In the genomic region with DNA sequence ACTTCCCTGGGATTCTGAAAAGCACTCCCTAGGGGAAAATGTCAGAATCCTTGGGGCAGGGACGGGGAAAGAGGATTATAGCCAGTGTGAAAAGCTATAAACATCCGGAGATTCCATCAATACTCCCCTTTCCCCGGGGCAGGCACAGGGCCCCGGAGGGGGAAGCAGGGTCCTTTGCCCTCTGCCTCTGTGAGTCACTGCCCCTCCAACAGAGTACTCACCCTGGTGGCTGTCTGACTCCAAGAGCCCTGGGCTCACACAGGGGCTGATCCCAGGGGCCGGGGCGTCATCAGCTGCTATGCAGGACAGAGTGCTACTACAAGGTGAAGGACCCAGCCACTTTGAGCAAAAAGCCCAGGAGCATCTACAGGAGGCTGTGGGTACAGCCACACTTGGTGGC, we compare ENCODE assay signal across 25 cellular contexts.
DNase-seq lines count a peak whose midpoint lies in the region; ATAC-seq and TF ChIP-seq lines count a peak whose summit lies in the region.
"Had no signal": no experiment of that assay in that cellular context is flagged by ENCODE, and none has a peak within 500 bp of the region (broad histone marks: within the 10 kb centered on the region; RNA-seq: fewer than 3 reads in every experiment).

No MANE protein-coding gene starts in this region.

- intact Hi-C loops in spleen (cut with DNase I; ENCODE audit: low total_unique reads): no loop called here

- no peak for TF ChIP-seq POLR2A in spleen (IDR thresholded peaks at IDR 0.05)

- no peak overlapping the region for H3K27ac Mint-ChIP-seq in activated naive CD8-positive, alpha-beta T cell treated with anti-CD3 and anti-CD28 coated beads, Interleukin-2, amount 50 U/mL, for 24 hours
- H3K27ac Mint-ChIP-seq in activated naive CD8-positive, alpha-beta T cell treated with anti-CD3 and anti-CD28 coated beads for 36 hours: no peak overlapping the region
- no peak overlapping the region for H3K27ac Mint-ChIP-seq in WTC11
- H3K27ac Mint-ChIP-seq: activated CD4-positive, alpha-beta T cell treated with anti-CD3 and anti-CD28 coated beads, Interleukin-2, amount 10 ng/mL, durations not matched to agents 24 days and 14 days; activated naive CD8-positive, alpha-beta T cell treated with anti-CD3 and anti-CD28 coated beads, Interleukin-2, amount 10 ng/mL, durations not matched to agents 7 days and 5 days; activated T-helper 2 cell treated with anti-CD3 and anti-CD28 coated beads, Interferon-gamma antibody, Interleukin-2, Interleukin-4, amounts not matched to agents 10 μg/mL and 5 μg/mL and 100 μg/mL, durations not matched to agents 14 hours and 24 hours and 36 hours; effector memory CD8-positive, alpha-beta T cell; naive thymus-derived CD8-positive, alpha-beta T cell; T-helper 17 cell; type B pancreatic cell had no signal

- H3K36me3 ChIP-seq in spleen: no peaks in the 10 kb centered on the region
- H3K36me3 ChIP-seq: esophagus squamous epithelium, gastroesophageal sphincter had no signal

- no peak overlapping the region for H3K4me3 ChIP-seq in spleen
- H3K4me3 ChIP-seq: body of pancreas, esophagus squamous epithelium, gastroesophageal sphincter had no signal

- no peaks in the 10 kb centered on the region for H3K4me1 ChIP-seq in spleen
- H3K4me1 ChIP-seq: body of pancreas, esophagus squamous epithelium, gastroesophageal sphincter, parathyroid adenoma had no signal

- peaks cover 0 to 83% (median 13%) of the 10 kb centered on the region in 7 donors for H3K27me3 ChIP-seq in spleen (replicated peaks in 1 of 7)
- H3K27me3 ChIP-seq: body of pancreas had no signal

- CTCF ChIA-PET in WTC11 (lab: Charles Lee): interaction anchor here (0.6 to 2.8 kb wide), 5 partner anchors 15 to 352 kb away, joined by 3 to 14 read pairs (median 4); no protein-coding TSS in a partner anchor

- H3K36me3 Mint-ChIP-seq in activated naive CD8-positive, alpha-beta T cell treated with anti-CD3 and anti-CD28 coated beads, Interleukin-2, amount 50 U/mL, for 24 hours (ENCODE audit: low read depth): no peaks in the 10 kb centered on the region
- H3K36me3 Mint-ChIP-seq in activated naive CD8-positive, alpha-beta T cell treated with anti-CD3 and anti-CD28 coated beads for 36 hours: no peaks in the 10 kb centered on the region
- H3K36me3 Mint-ChIP-seq in WTC11: no peaks in the 10 kb centered on the region
- H3K36me3 Mint-ChIP-seq: activated naive CD8-positive, alpha-beta T cell treated with anti-CD3 and anti-CD28 coated beads, Interleukin-2, amount 10 ng/mL, durations not matched to agents 7 days and 5 days; naive thymus-derived CD8-positive, alpha-beta T cell; type B pancreatic cell had no signal

- peaks cover 45% of the 10 kb centered on the region for H3K27me3 Mint-ChIP-seq in activated naive CD8-positive, alpha-beta T cell treated with anti-CD3 and anti-CD28 coated beads, Interleukin-2, amount 50 U/mL, for 24 hours
- peaks cover 41% of the 10 kb centered on the region for H3K27me3 Mint-ChIP-seq in activated naive CD8-positive, alpha-beta T cell treated with anti-CD3 and anti-CD28 coated beads for 36 hours
- H3K27me3 Mint-ChIP-seq in WTC11 (ENCODE audit: low read depth): peaks cover 8% of the 10 kb centered on the region

- POLR2A ChIA-PET in WTC11 (lab: Charles Lee): no interaction called here

- TF ChIP-seq CTCF in WTC11 (IDR thresholded peaks at IDR 0.05) (no peak), spleen (IDR thresholded peaks at IDR 0.05 in 8 of 11, conservative IDR thresholded peaks at IDR 0.05 in 3 of 11) (no peak)

- H3K27ac ChIP-seq in spleen: no peak overlapping the region
- H3K27ac ChIP-seq: body of pancreas, esophagus squamous epithelium, gastroesophageal sphincter, parathyroid adenoma had no signal

- no peak for DNase-seq in activated naive CD8-positive, alpha-beta T cell treated with anti-CD3 and anti-CD28 coated beads, Interleukin-2, amount 50 U/mL, for 24 hours
- no peak for DNase-seq in activated naive CD8-positive, alpha-beta T cell treated with anti-CD3 and anti-CD28 coated beads for 36 hours
- DNase-seq in WTC11 (ENCODE audit: low spot score) (no peak), islet precursor cell (peak; percentile 94), spleen (peak; percentile 69), H4 (ENCODE audit: low spot score) (no peak)
- DNase-seq: activated CD4-positive, alpha-beta T cell treated with anti-CD3 and anti-CD28 coated beads, Interleukin-2, amount 10 ng/mL, durations not matched to agents 24 days and 14 days; activated naive CD8-positive, alpha-beta T cell treated with anti-CD3 and anti-CD28 coated beads, Interleukin-2, amount 10 ng/mL, durations not matched to agents 7 days and 5 days; body of pancreas; effector memory CD8-positive, alpha-beta T cell; esophagus squamous epithelium; naive thymus-derived CD8-positive, alpha-beta T cell; NCI-H1092 treated with DMSO at 0.1 percent for 48 hours; NCI-H1930; NCI-H345; PC-3; SHP77; T-helper 17 cell had no signal

- no peaks in the 10 kb centered on the region for H3K9me3 ChIP-seq in spleen
- H3K9me3 ChIP-seq: body of pancreas, esophagus squamous epithelium, gastroesophageal sphincter had no signal

- peak; percentile 21 for ATAC-seq in activated naive CD8-positive, alpha-beta T cell treated with anti-CD3 and anti-CD28 coated beads, Interleukin-2, amount 50 U/mL, for 24 hours
- ATAC-seq in WTC11: peak; percentile 50
- ATAC-seq in GM21717 (IDR thresholded peaks at IDR 0.05; ENCODE audit: unreplicated experiment): no peak
- no peak for ATAC-seq in GM21423 (IDR thresholded peaks at IDR 0.05; ENCODE audit: unreplicated experiment)
- ATAC-seq: body of pancreas; effector memory CD8-positive, alpha-beta T cell; gastroesophageal sphincter; HCT116; naive thymus-derived CD8-positive, alpha-beta T cell; PC-3; T-helper 17 cell had no signal

- H3K9me3 Mint-ChIP-seq in activated naive CD8-positive, alpha-beta T cell treated with anti-CD3 and anti-CD28 coated beads, Interleukin-2, amount 50 U/mL, for 24 hours: no peaks in the 10 kb centered on the region
- no peaks in the 10 kb centered on the region for H3K9me3 Mint-ChIP-seq in activated naive CD8-positive, alpha-beta T cell treated with anti-CD3 and anti-CD28 coated beads for 36 hours
- no peaks in the 10 kb centered on the region for H3K9me3 Mint-ChIP-seq in WTC11
- H3K9me3 Mint-ChIP-seq: activated CD4-positive, alpha-beta T cell treated with anti-CD3 and anti-CD28 coated beads, Interleukin-2, amount 10 ng/mL, durations not matched to agents 24 days and 14 days; activated naive CD8-positive, alpha-beta T cell treated with anti-CD3 and anti-CD28 coated beads, Interleukin-2, amount 10 ng/mL, durations not matched to agents 7 days and 5 days; activated T-helper 2 cell treated with anti-CD3 and anti-CD28 coated beads, Interferon-gamma antibody, Interleukin-2, Interleukin-4, amounts not matched to agents 10 μg/mL and 5 μg/mL and 100 μg/mL, durations not matched to agents 14 hours and 24 hours and 36 hours; effector memory CD8-positive, alpha-beta T cell; type B pancreatic cell had no signal

- 25 to 40% (median 37%) methylated on average over 4 to 6 of the region's 6 CpGs for WGBS in spleen, 5 donors

- no peak overlapping the region for H3K4me3 Mint-ChIP-seq in activated naive CD8-positive, alpha-beta T cell treated with anti-CD3 and anti-CD28 coated beads, Interleukin-2, amount 50 U/mL, for 24 hours
- no peak overlapping the region for H3K4me3 Mint-ChIP-seq in activated naive CD8-positive, alpha-beta T cell treated with anti-CD3 and anti-CD28 coated beads for 36 hours
- H3K4me3 Mint-ChIP-seq in WTC11: no peak overlapping the region
- H3K4me3 Mint-ChIP-seq: activated CD4-positive, alpha-beta T cell treated with anti-CD3 and anti-CD28 coated beads, Interleukin-2, amount 10 ng/mL, durations not matched to agents 24 days and 14 days; activated naive CD8-positive, alpha-beta T cell treated with anti-CD3 and anti-CD28 coated beads, Interleukin-2, amount 10 ng/mL, durations not matched to agents 7 days and 5 days; effector memory CD8-positive, alpha-beta T cell; naive thymus-derived CD8-positive, alpha-beta T cell; T-helper 17 cell; type B pancreatic cell had no signal

- no peaks in the 10 kb centered on the region for H3K4me1 Mint-ChIP-seq in activated naive CD8-positive, alpha-beta T cell treated with anti-CD3 and anti-CD28 coated beads, Interleukin-2, amount 50 U/mL, for 24 hours
- H3K4me1 Mint-ChIP-seq in activated naive CD8-positive, alpha-beta T cell treated with anti-CD3 and anti-CD28 coated beads for 36 hours: no peaks in the 10 kb centered on the region
- peaks cover 42% of the 10 kb centered on the region for H3K4me1 Mint-ChIP-seq in WTC11
- H3K4me1 Mint-ChIP-seq: activated CD4-positive, alpha-beta T cell treated with anti-CD3 and anti-CD28 coated beads, Interleukin-2, amount 10 ng/mL, durations not matched to agents 24 days and 14 days; activated naive CD8-positive, alpha-beta T cell treated with anti-CD3 and anti-CD28 coated beads, Interleukin-2, amount 10 ng/mL, durations not matched to agents 7 days and 5 days had no signal

TF ChIP-seq in WTC11, 78 proteins besides CTCF, POLR2A, EP300 and RAD21 (continues in another document):
- no peak for TF ChIP-seq NR1H2 (CRISPR knock-in tag; IDR thresholded peaks at IDR 0.05)
- TF ChIP-seq, protein P1, sequence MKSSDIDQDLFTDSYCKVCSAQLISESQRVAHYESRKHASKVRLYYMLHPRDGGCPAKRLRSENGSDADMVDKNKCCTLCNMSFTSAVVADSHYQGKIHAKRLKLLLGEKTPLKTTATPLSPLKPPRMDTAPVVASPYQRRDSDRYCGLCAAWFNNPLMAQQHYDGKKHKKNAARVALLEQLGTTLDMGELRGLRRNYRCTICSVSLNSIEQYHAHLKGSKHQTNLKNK (CRISPR knock-in tag; IDR thresholded peaks at IDR 0.05): no peak
- no peak for TF ChIP-seq GRHL2 (CRISPR knock-in tag; IDR thresholded peaks at IDR 0.05; ENCODE audit: insufficient replicate concordance, severe bottlenecking)
- TF ChIP-seq, protein P2, sequence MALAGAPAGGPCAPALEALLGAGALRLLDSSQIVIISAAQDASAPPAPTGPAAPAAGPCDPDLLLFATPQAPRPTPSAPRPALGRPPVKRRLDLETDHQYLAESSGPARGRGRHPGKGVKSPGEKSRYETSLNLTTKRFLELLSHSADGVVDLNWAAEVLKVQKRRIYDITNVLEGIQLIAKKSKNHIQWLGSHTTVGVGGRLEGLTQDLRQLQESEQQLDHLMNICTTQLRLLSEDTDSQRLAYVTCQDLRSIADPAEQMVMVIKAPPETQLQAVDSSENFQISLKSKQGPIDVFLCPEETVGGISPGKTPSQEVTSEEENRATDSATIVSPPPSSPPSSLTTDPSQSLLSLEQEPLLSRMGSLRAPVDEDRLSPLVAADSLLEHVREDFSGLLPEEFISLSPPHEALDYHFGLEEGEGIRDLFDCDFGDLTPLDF (CRISPR knock-in tag; IDR thresholded peaks at IDR 0.05): no peak
- no peak for TF ChIP-seq TP53 (CRISPR knock-in tag; IDR thresholded peaks at IDR 0.05)
- no peak for TF ChIP-seq SOX15 (CRISPR knock-in tag; IDR thresholded peaks at IDR 0.05)
- TF ChIP-seq OVOL2 (CRISPR knock-in tag; IDR thresholded peaks at IDR 0.05; ENCODE audit: borderline replicate concordance): no peak
- no peak for TF ChIP-seq CREM (CRISPR knock-in tag; IDR thresholded peaks at IDR 0.05)

Comparison
In these comparisons a context has a peak if more than half of its experiments do, and no peak if none do; other contexts are left out.
1. ATAC-seq: peak in activated naive CD8-positive, alpha-beta T cell treated with anti-CD3 and anti-CD28 coated beads, Interleukin-2, amount 50 U/mL, for 24 hours (single experiment) and WTC11 (single experiment); none in GM21717 (single experiment) and GM21423 (single experiment).
2. DNase-seq: peak in islet precursor cell (single experiment) and spleen (single experiment); none in activated naive CD8-positive, alpha-beta T cell treated with anti-CD3 and anti-CD28 coated beads, Interleukin-2, amount 50 U/mL, for 24 hours (single experiment), activated naive CD8-positive, alpha-beta T cell treated with anti-CD3 and anti-CD28 coated beads for 36 hours (single experiment), WTC11 (single experiment) and H4 (single experiment).